1 cellular context compared by ENCODE assay signal in genomic region chr4:139443661-139444060, GRCh38.
TF ChIP-seq lines count a peak whose summit lies in the region.

No MANE protein-coding gene starts in this region.

TF ChIP-seq in K562, 482 proteins besides CTCF, POLR2A, EP300 and RAD21 (continued from another document and continues in another):
- no peak for TF ChIP-seq ZBTB40 (IDR thresholded peaks at IDR 0.05)
- TF ChIP-seq ZBTB40 (CRISPR knock-in tag; IDR thresholded peaks at IDR 0.05) = no peak
- no peak for TF ChIP-seq TBP (optimal IDR thresholded peaks at IDR 0.05; ENCODE audit: low read depth, low read length)
- no peak for TF ChIP-seq TSC22D4 (tag; IDR thresholded peaks at IDR 0.05)
- TF ChIP-seq PHF20 (IDR thresholded peaks at IDR 0.05; ENCODE audit: partially characterized antibody) = no peak
- no peak for TF ChIP-seq ZNF165 (CRISPR knock-in tag; IDR thresholded peaks at IDR 0.05; ENCODE audit: borderline replicate concordance)
- no peak for TF ChIP-seq ZNF431 (CRISPR knock-in tag; IDR thresholded peaks at IDR 0.05)
- no peak for TF ChIP-seq EGR1 (conservative IDR thresholded peaks at IDR 0.05)
- TF ChIP-seq PHB2 (IDR thresholded peaks at IDR 0.05; ENCODE audit: low read depth) = peak; percentile 77; the same call in 1 of the 2 replicates
- TF ChIP-seq ELF4 (CRISPR knock-in tag; IDR thresholded peaks at IDR 0.05) = no peak
- no peak for TF ChIP-seq PHB (CRISPR knock-in tag; IDR thresholded peaks at IDR 0.05)
- no peak for TF ChIP-seq ZNF586 (CRISPR knock-in tag; conservative IDR thresholded peaks at IDR 0.05)
- peak; percentile 93 for TF ChIP-seq NCOR1 (IDR thresholded peaks at IDR 0.05)
- TF ChIP-seq CHD4 (IDR thresholded peaks at IDR 0.05; ENCODE audit: insufficient read depth, insufficient replicate concordance, low read depth, low read length, poor library complexity, severe bottlenecking) = no peak
- no peak for TF ChIP-seq SP2 (IDR thresholded peaks at IDR 0.05; ENCODE audit: extremely low read depth, low read depth, low read length, poor library complexity, severe bottlenecking)
- no peak for TF ChIP-seq E2F3 (CRISPR knock-in tag; IDR thresholded peaks at IDR 0.05)
- no peak for TF ChIP-seq ZFP1 (CRISPR knock-in tag; IDR thresholded peaks at IDR 0.05)
- TF ChIP-seq POLR2AphosphoS2 (IDR thresholded peaks at IDR 0.05; ENCODE audit: low read length) = no peak
- TF ChIP-seq ZZZ3 (IDR thresholded peaks at IDR 0.05) = no peak
- TF ChIP-seq NUFIP1 (IDR thresholded peaks at IDR 0.05; ENCODE audit: partially characterized antibody) = no peak
- TF ChIP-seq PHF8 (IDR thresholded peaks at IDR 0.05; ENCODE audit: borderline replicate concordance, low read length) = no peak
- TF ChIP-seq MTA1 (IDR thresholded peaks at IDR 0.05; ENCODE audit: borderline replicate concordance) = no peak
- 0 out of 4 replicates have a peak, but pooled peaks of 1 of the 2 experiments have one; percentile 16 for TF ChIP-seq MNT (conservative IDR thresholded peaks at IDR 0.05)
- no peak for TF ChIP-seq FOXP1 (CRISPR knock-in tag; IDR thresholded peaks at IDR 0.05)
- TF ChIP-seq PREB (CRISPR knock-in tag; IDR thresholded peaks at IDR 0.05) = no peak
- TF ChIP-seq TBL1XR1 (IDR thresholded peaks at IDR 0.05; ENCODE audit: low read length in 2 of 2) = peak; percentile 47 to 65; a peak in 3 of 4 replicates
- no peak for TF ChIP-seq ZFX (CRISPR knock-in tag; IDR thresholded peaks at IDR 0.05)
- TF ChIP-seq NFE2L1 (tag; IDR thresholded peaks at IDR 0.05; ENCODE audit: borderline replicate concordance, low read depth) = no peak
- peak; percentile 90 for TF ChIP-seq DPF2 (IDR thresholded peaks at IDR 0.05)
- no peak for TF ChIP-seq MAFF (IDR thresholded peaks at IDR 0.05; ENCODE audit: low read length)
- TF ChIP-seq MTA2 (IDR thresholded peaks at IDR 0.05; ENCODE audit: low read depth) = peak; percentile 82
- TF ChIP-seq CTBP1 (IDR thresholded peaks at IDR 0.05; ENCODE audit: borderline replicate concordance) = peak; percentile 85
- peak; percentile 89 for TF ChIP-seq STAT5A (IDR thresholded peaks at IDR 0.05; ENCODE audit: borderline replicate concordance, low read length)
- TF ChIP-seq PYGO2 (tag; IDR thresholded peaks at IDR 0.05) = no peak
- TF ChIP-seq HMG20B (CRISPR knock-in tag; IDR thresholded peaks at IDR 0.05) = no peak
- no peak for TF ChIP-seq ZNF561 (CRISPR knock-in tag; conservative IDR thresholded peaks at IDR 0.05)
- TF ChIP-seq TFAM (CRISPR knock-in tag; conservative IDR thresholded peaks at IDR 0.05) = no peak
- TF ChIP-seq CBFA2T3 (IDR thresholded peaks at IDR 0.05) = peak; percentile 97
- TF ChIP-seq ZNF197 (CRISPR knock-in tag; IDR thresholded peaks at IDR 0.05; ENCODE audit: low read depth) = no peak
- peak; percentile 59 for TF ChIP-seq CREM (IDR thresholded peaks at IDR 0.05; ENCODE audit: low read depth)
- TF ChIP-seq ZBED1 (IDR thresholded peaks at IDR 0.05) = no peak
- no peak for TF ChIP-seq MAFG (tag; conservative IDR thresholded peaks at IDR 0.05)
- no peak for TF ChIP-seq STAT6 (CRISPR knock-in tag; IDR thresholded peaks at IDR 0.05)
- TF ChIP-seq FOXK1 (CRISPR knock-in tag; IDR thresholded peaks at IDR 0.05; ENCODE audit: borderline replicate concordance) = no peak
- no peak for TF ChIP-seq ZNF239 (CRISPR knock-in tag; IDR thresholded peaks at IDR 0.05)
- peak; percentile 55 for TF ChIP-seq CXXC5 (CRISPR knock-in tag; IDR thresholded peaks at IDR 0.05)
- no peak for TF ChIP-seq ZBTB1 (CRISPR knock-in tag; IDR thresholded peaks at IDR 0.05; ENCODE audit: borderline replicate concordance, low read depth)
- TF ChIP-seq ZNF133 (CRISPR knock-in tag; IDR thresholded peaks at IDR 0.05) = no peak
- TF ChIP-seq ARID1B (IDR thresholded peaks at IDR 0.05) = peak; percentile 95
- no peak for TF ChIP-seq ZNF146 (CRISPR knock-in tag; IDR thresholded peaks at IDR 0.05; ENCODE audit: unreplicated experiment)
- no peak for TF ChIP-seq TARDBP (IDR thresholded peaks at IDR 0.05)
- peak; percentile 22 to 65; a peak in 1 of 4 replicates for TF ChIP-seq ARNT (IDR thresholded peaks at IDR 0.05)
- TF ChIP-seq ZNF592 (IDR thresholded peaks at IDR 0.05) = no peak
- no peak for TF ChIP-seq RAD51 (IDR thresholded peaks at IDR 0.05; ENCODE audit: borderline replicate concordance, low read depth)
